Comparison of ENCODE assay signal across 9 cellular contexts in genomic region chrX:128106630-128107029, GRCh38.
DNase-seq lines count a peak whose midpoint lies in the region; FAIRE-seq and TF ChIP-seq lines count a peak whose summit lies in the region.
"Had no signal": no experiment of that assay in that cellular context is flagged by ENCODE, and none has a peak within 500 bp of the region (broad histone marks: within the 10 kb centered on the region; RNA-seq: fewer than 3 reads in every experiment).

No MANE protein-coding gene starts in this region.

- no peak overlapping the region for H3K4me3 ChIP-seq in epithelial cell of esophagus (ENCODE audit: low read length)
- H3K4me3 ChIP-seq: left ventricle myocardium inferior had no signal

- peak; percentile 51 for TF ChIP-seq CTCF in epithelial cell of esophagus (IDR thresholded peaks at IDR 0.05; ENCODE audit: insufficient read depth, low read depth, low read length, missing control alignments)

- DNase-seq in NOMO-1 treated with DMSO at 0.1 percent for 48 hours (lab: John Stamatoyannopoulos, UW; ENCODE audit: unreplicated experiment) (peak; percentile 2), NOMO-1 (lab: John Stamatoyannopoulos, UW; ENCODE audit: unreplicated experiment in 2 of 2) (no peak), NCI-H748 (lab: John Stamatoyannopoulos, UW; ENCODE audit: unreplicated experiment) (peak; percentile 70), epithelial cell of esophagus (ENCODE audit: low read depth) (peak; percentile 42), urothelium cell line (ENCODE audit: low spot score) (peak; percentile 0), cortex of kidney (lab: John Stamatoyannopoulos, UW) (no peak), NCI-H2227 treated with DMSO at 0.1 percent for 48 hours (lab: John Stamatoyannopoulos, UW) (no peak), DMS79 treated with DMSO at 0.1 percent for 48 hours (lab: John Stamatoyannopoulos, UW) (no peak)
- DNase-seq: left ventricle myocardium inferior had no signal

- FAIRE-seq in urothelium cell line (lab: Jason Lieb, UNC) = no peak

Comparison
In these comparisons a context has a peak if more than half of its experiments do, and no peak if none do; other contexts are left out.
1. DNase-seq: peak in NOMO-1 treated with DMSO at 0.1 percent for 48 hours (single experiment), NCI-H748 (single experiment), epithelial cell of esophagus (single experiment) and urothelium cell line (single experiment); none in NOMO-1 (0 of 2), cortex of kidney (single experiment), NCI-H2227 treated with DMSO at 0.1 percent for 48 hours (single experiment) and DMS79 treated with DMSO at 0.1 percent for 48 hours (single experiment).